Comparison of ENCODE assay signal across 19 cellular contexts in genomic region chr1:179197690-179198297, GRCh38. TPM values are rescaled to one million over a fixed set of nuclear protein-coding genes. Genes with fewer than 3 reads are reported as not detected.
DNase-seq lines count a peak whose midpoint lies in the region; ATAC-seq, FAIRE-seq and TF ChIP-seq lines count a peak whose summit lies in the region.
"Had no signal": no experiment of that assay in that cellular context is flagged by ENCODE, and none has a peak within 500 bp of the region (broad histone marks: within the 10 kb centered on the region; RNA-seq: fewer than 3 reads in every experiment).

No MANE protein-coding gene starts in this region.

- no TSS peak for BruUV-seq in HepG2 (replicated peaks; lab: Mats Ljungman, UMichigan)

- ATAC-seq in right lobe of liver (peak in 3 of 4 donors; percentile 64 to 79 (median 73)), HepG2 (no peak), lower lobe of right lung (peak; percentile 78 to 83), upper lobe of right lung (peak; percentile 84), GM21528 (IDR thresholded peaks at IDR 0.05; ENCODE audit: low FRiP score, unreplicated experiment) (no peak), omental fat pad (ENCODE audit: low FRiP score) (no peak)

- TF ChIP-seq POLR2A in right lobe of liver (IDR thresholded peaks at IDR 0.05): no peak
- TF ChIP-seq POLR2A in HepG2 (IDR thresholded peaks at IDR 0.05; ENCODE audit: insufficient read depth in 1 of 2, low read depth in 2 of 2, low read length in 2 of 2): no peak

- H3K9me3 ChIP-seq in right lobe of liver: no peaks in the 10 kb centered on the region
- H3K9me3 ChIP-seq in HepG2 (ENCODE audit: low read length): no peaks in the 10 kb centered on the region
- H3K9me3 ChIP-seq in lower lobe of right lung: no peaks in the 10 kb centered on the region
- H3K9me3 ChIP-seq in upper lobe of right lung: no peaks in the 10 kb centered on the region
- H3K9me3 ChIP-seq: HAP-1 had no signal

- peaks cover 46% of the 10 kb centered on the region for H3K79me2 ChIP-seq in HepG2 (ENCODE audit: insufficient read depth, low read length)

- H3K4me1 ChIP-seq in right lobe of liver (peaks cover 0 to 9% (median 1%) of the 10 kb centered on the region in 4 donors), HepG2 (ENCODE audit: insufficient read depth, low read length) (peaks cover 13% of the 10 kb centered on the region), lower lobe of right lung (no peaks in the 10 kb centered on the region), upper lobe of right lung (no peaks in the 10 kb centered on the region)

- no peak for FAIRE-seq in HepG2 (lab: Jason Lieb, UNC)
- FAIRE-seq: A204.1, D721Med, GM12892 had no signal

- intact Hi-C loops in right lobe of liver (cut with DNase I): no loop called here
- intact Hi-C loops in HepG2 (cut with micrococcal nuclease; ENCODE audit: unreplicated experiment): loop anchor here (10.0 kb wide), 1 partner anchor 97 kb away; the partner anchor contains the start of gene SOAT1
- intact Hi-C loops in lower lobe of right lung (cut with DNase I): no loop called here
- intact Hi-C loops in upper lobe of right lung (cut with DNase I): no loop called here

- in situ Hi-C loops in HepG2 (cut with HindIII; ENCODE audit: extremely low pct_ligation_motif_present, low pct_unique_long_range_greater_than_20kb): loop anchor here (5.0 kb wide), 1 partner anchor 75 kb away; no protein-coding TSS in a partner anchor

- no peak for TF ChIP-seq CTCF in right lobe of liver (IDR thresholded peaks at IDR 0.05)
- TF ChIP-seq CTCF in HepG2 (CRISPR knock-in tag; IDR thresholded peaks at IDR 0.05): no peak
- TF ChIP-seq CTCF in coronary artery (IDR thresholded peaks at IDR 0.05): no peak
- no peak for TF ChIP-seq CTCF in lower lobe of right lung (IDR thresholded peaks at IDR 0.05)
- no peak for TF ChIP-seq CTCF in upper lobe of right lung (IDR thresholded peaks at IDR 0.05)
- no peak for TF ChIP-seq CTCF in omental fat pad (IDR thresholded peaks at IDR 0.05)

- TF ChIP-seq EP300 in HepG2 (IDR thresholded peaks at IDR 0.05; ENCODE audit: low read depth in 2 of 2, low read length in 2 of 2) (no peak), HepG2 (CRISPR knock-in tag; IDR thresholded peaks at IDR 0.05; ENCODE audit: borderline replicate concordance) (no peak)

- H3K9ac ChIP-seq in HepG2 (ENCODE audit: insufficient read depth, low read depth, low read length): no peak overlapping the region

- H3K27ac ChIP-seq in right lobe of liver (no peak overlapping the region), HepG2 (ENCODE audit: extremely low read length, insufficient read depth, low read length) (no peak overlapping the region), coronary artery (peak overlapping the region; percentile 23 to 50), lower lobe of right lung (no peak overlapping the region), upper lobe of right lung (no peak overlapping the region)

- H3K36me3 ChIP-seq in right lobe of liver (no peaks in the 10 kb centered on the region), HepG2 (replicated peaks in 1 of 2; ENCODE audit: control insufficient read depth in 1 of 2, insufficient read depth in 2 of 2, low read length in 2 of 2) (peaks cover 0 to 5% of the 10 kb centered on the region in 2 experiments; a peak in 1 of 5 replicates), lower lobe of right lung (no peaks in the 10 kb centered on the region), upper lobe of right lung (no peaks in the 10 kb centered on the region)
- H3K36me3 ChIP-seq: HAP-1 had no signal

- H3K27me3 ChIP-seq in right lobe of liver: no peaks in the 10 kb centered on the region
- no peaks in the 10 kb centered on the region for H3K27me3 ChIP-seq in HepG2 (ENCODE audit: control insufficient read depth in 1 of 2, insufficient read depth in 2 of 2, low read length in 2 of 2)
- no peaks in the 10 kb centered on the region for H3K27me3 ChIP-seq in lower lobe of right lung (ENCODE audit: low read depth)
- no peaks in the 10 kb centered on the region for H3K27me3 ChIP-seq in upper lobe of right lung

- DNase-seq in right lobe of liver (no peak), HepG2 (ENCODE audit: low spot score) (no peak), coronary artery (ENCODE audit: low spot score) (no peak), lower lobe of right lung (peak; percentile 59), upper lobe of right lung (peak; percentile 74), NCI-H146 (lab: John Stamatoyannopoulos, UW) (no peak), omental fat pad (ENCODE audit: low spot score) (no peak)
- DNase-seq: C1 segment of cervical spinal cord; CD4-positive, alpha-beta memory T cell; COR-L47; DMS153; DND-41; GDM1; GOT3 had no signal

- POLR2A ChIA-PET in HepG2 (lab: Yijun Ruan, JAX): no interaction called here

- H3K4me2 ChIP-seq in HepG2 (ENCODE audit: low read depth, low read length): no peak overlapping the region

- H2AFZ ChIP-seq in HepG2 (ENCODE audit: low read length): no peak overlapping the region

- H3K4me3 ChIP-seq in right lobe of liver (no peak overlapping the region), HepG2 (replicated peaks in 1 of 3; ENCODE audit: insufficient read depth in 1 of 3, low read depth in 2 of 3, low read length in 3 of 3) (no peak overlapping the region), coronary artery (no peak overlapping the region), lower lobe of right lung (no peak overlapping the region), upper lobe of right lung (peak overlapping the region; percentile 6)
- H3K4me3 ChIP-seq: HAP-1 had no signal

- no peaks in the 10 kb centered on the region for H4K20me1 ChIP-seq in HepG2 (ENCODE audit: insufficient read depth, low read length)

- CTCF ChIA-PET in HepG2 (lab: Yijun Ruan, JAX; ENCODE audit: low intra/inter-chr PET ratio, low total read pairs): no interaction called here

- 64% methylated on average over 13 of the region's 14 CpGs for WGBS in right lobe of liver (ENCODE audit: insufficient coverage, low coverage, low lambda C conversion rate, missing lambda C conversion rate)
- WGBS in HepG2 (ENCODE audit: low lambda C conversion rate): 97% methylated on average over 14 of the region's 14 CpGs

- no peak for TF ChIP-seq RAD21 in HepG2 (CRISPR knock-in tag; IDR thresholded peaks at IDR 0.05)

TF ChIP-seq in HepG2, 621 proteins besides CTCF, POLR2A, EP300 and RAD21 (continues in another document):
- TF ChIP-seq MYNN (CRISPR knock-in tag; IDR thresholded peaks at IDR 0.05; ENCODE audit: low read depth): no peak
- TF ChIP-seq ZNF775 (CRISPR knock-in tag; IDR thresholded peaks at IDR 0.05; ENCODE audit: borderline replicate concordance): no peak
- TF ChIP-seq, protein P1, sequence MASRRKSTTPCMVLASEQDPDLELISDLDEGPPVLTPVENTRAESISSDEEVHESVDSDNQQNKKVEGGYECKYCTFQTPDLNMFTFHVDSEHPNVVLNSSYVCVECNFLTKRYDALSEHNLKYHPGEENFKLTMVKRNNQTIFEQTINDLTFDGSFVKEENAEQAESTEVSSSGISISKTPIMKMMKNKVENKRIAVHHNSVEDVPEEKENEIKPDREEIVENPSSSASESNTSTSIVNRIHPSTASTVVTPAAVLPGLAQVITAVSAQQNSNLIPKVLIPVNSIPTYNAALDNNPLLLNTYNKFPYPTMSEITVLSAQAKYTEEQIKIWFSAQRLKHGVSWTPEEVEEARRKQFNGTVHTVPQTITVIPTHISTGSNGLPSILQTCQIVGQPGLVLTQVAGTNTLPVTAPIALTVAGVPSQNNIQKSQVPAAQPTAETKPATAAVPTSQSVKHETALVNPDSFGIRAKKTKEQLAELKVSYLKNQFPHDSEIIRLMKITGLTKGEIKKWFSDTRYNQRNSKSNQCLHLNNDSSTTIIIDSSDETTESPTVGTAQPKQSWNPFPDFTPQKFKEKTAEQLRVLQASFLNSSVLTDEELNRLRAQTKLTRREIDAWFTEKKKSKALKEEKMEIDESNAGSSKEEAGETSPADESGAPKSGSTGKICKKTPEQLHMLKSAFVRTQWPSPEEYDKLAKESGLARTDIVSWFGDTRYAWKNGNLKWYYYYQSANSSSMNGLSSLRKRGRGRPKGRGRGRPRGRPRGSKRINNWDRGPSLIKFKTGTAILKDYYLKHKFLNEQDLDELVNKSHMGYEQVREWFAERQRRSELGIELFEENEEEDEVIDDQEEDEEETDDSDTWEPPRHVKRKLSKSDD (CRISPR knock-in tag; IDR thresholded peaks at IDR 0.05; ENCODE audit: low read depth): no peak
- no peak for TF ChIP-seq PRPF4 (IDR thresholded peaks at IDR 0.05; ENCODE audit: low read depth, low read length, poor library complexity, severe bottlenecking)
- no peak for TF ChIP-seq FOXO1 (CRISPR knock-in tag; IDR thresholded peaks at IDR 0.05)
- no peak for TF ChIP-seq SRF (IDR thresholded peaks at IDR 0.05; ENCODE audit: low read depth, low read length)
- TF ChIP-seq HNF4A (CRISPR knock-in tag; IDR thresholded peaks at IDR 0.05): no peak
- no peak for TF ChIP-seq SOX5 (CRISPR knock-in tag; IDR thresholded peaks at IDR 0.05; ENCODE audit: borderline replicate concordance)

RNA-seq across cellular contexts. Expression of gene ABL2, which starts 31.7 kb away (rescaled TPM):
- total RNA-seq in right lobe of liver (1 to 10 TPM; 3.8 to 7.7 (median 5.6) TPM), HepG2 (2016; rRNA removed; fragmentation: Illumina TruSeq; extraction: Trizol) (6.0 and 11.6 TPM in 2 replicates), lower lobe of right lung (27.0 TPM), upper lobe of right lung (32.7 TPM), omental fat pad (100 to 1,000 TPM in 1 of 4 donors, 10 to 100 TPM in 3; 19.1 to 128 (median 39.9) TPM)
- total RNA-seq in HepG2 (2016; cell fraction: cytosol; rRNA removed; fragmentation: Illumina TruSeq; extraction: Trizol; ENCODE audit: low read depth): 4.4 and 5.2 TPM in 2 replicates
- 5.8 and 11.1 TPM in 2 replicates for total RNA-seq in HepG2 (2016; cell fraction: insoluble cytoplasmic fraction; rRNA removed; fragmentation: Illumina TruSeq; extraction: Trizol)
- 4.7 and 5.2 TPM in 2 replicates for total RNA-seq in HepG2 (2016; cell fraction: membrane; rRNA removed; fragmentation: Illumina TruSeq; extraction: Trizol)
- total RNA-seq in HepG2 (2016; cell fraction: nucleus; rRNA removed; fragmentation: Illumina TruSeq; extraction: Trizol): 10.2 and 10.4 TPM in 2 replicates
- 5.8 and 5.9 TPM in 2 replicates for polyA plus RNA-seq in HepG2 (2011; rRNA removed)
- 3.3 and 4.6 TPM in 2 replicates for polyA plus RNA-seq in HepG2 (2011; cell fraction: cytosol; rRNA removed)
- 4.7 and 6.2 TPM in 2 replicates for polyA plus RNA-seq in HepG2 (2011; cell fraction: nucleus; rRNA removed)
- polyA plus RNA-seq in HepG2 (2012): 7.6 and 7.7 TPM in 2 replicates
- 0.32 and 0.42 TPM in 2 replicates for polyA plus RNA-seq in HepG2 (2016; cell fraction: cytosol; fragmentation: Illumina TruSeq; extraction: Trizol; ENCODE audit: low read depth)
- polyA plus RNA-seq in HepG2 (2016; cell fraction: insoluble cytoplasmic fraction; fragmentation: Illumina TruSeq; extraction: Trizol; ENCODE audit: low read depth): 5.4 and 5.6 TPM in 2 replicates
- 0.81 and 0.94 TPM in 2 replicates for polyA plus RNA-seq in HepG2 (2016; cell fraction: membrane; fragmentation: Illumina TruSeq; extraction: Trizol; ENCODE audit: low read depth)
- polyA plus RNA-seq in HepG2 (2016; cell fraction: nucleus; fragmentation: Illumina TruSeq; extraction: Trizol; ENCODE audit: insufficient read depth, low read depth): 5.7 and 6.1 TPM in 2 replicates
- 22.3 and 75.4 TPM in 2 replicates for polyA minus RNA-seq in HepG2 (2011; rRNA and poly(A)+ RNA removed; ENCODE audit: low replicate concordance)
- polyA minus RNA-seq in HepG2 (2011; cell fraction: cytosol; rRNA and poly(A)+ RNA removed): 12.2 and 16.4 TPM in 2 replicates
- polyA minus RNA-seq in HepG2 (2011; cell fraction: nucleus; rRNA and poly(A)+ RNA removed): 22.7 and 27.5 TPM in 2 replicates

Comparison
In these comparisons a context has a peak if more than half of its experiments do, and no peak if none do; other contexts are left out.
1. ATAC-seq: peak in right lobe of liver (3 of 4), lower lobe of right lung (2 of 2) and upper lobe of right lung (single experiment); none in HepG2 (single experiment), GM21528 (single experiment) and omental fat pad (single experiment).
2. DNase-seq: peak in lower lobe of right lung (single experiment) and upper lobe of right lung (single experiment); none in right lobe of liver (0 of 3), HepG2 (single experiment), coronary artery (single experiment), NCI-H146 (single experiment) and omental fat pad (single experiment).
3. H3K27ac ChIP-seq: peak in coronary artery (2 of 2); none in right lobe of liver (0 of 3), HepG2 (single experiment), lower lobe of right lung (single experiment) and upper lobe of right lung (single experiment).